16 cellular contexts compared by ENCODE assay signal in genomic region chr2:156553714-156554442, GRCh38.
"Had no signal": no experiment of that assay in that cellular context is flagged by ENCODE, and none has a peak within 500 bp of the region (broad histone marks: within the 10 kb centered on the region; RNA-seq: fewer than 3 reads in every experiment).

No MANE protein-coding gene starts in this region.

- ATAC-seq: activated CD4-positive, alpha-beta T cell treated with anti-CD3 and anti-CD28 coated beads for 36 hours; activated CD8-positive, alpha-beta memory T cell treated with anti-CD3 and anti-CD28 coated beads, Interleukin-2, amount 10 ng/mL, durations not matched to agents 7 days and 5 days; activated naive CD4-positive, alpha-beta T cell treated with anti-CD3 and anti-CD28 coated beads, Interleukin-2, amount 50 U/mL, for 72 hours; left colon; natural killer cell treated with Interleukin-12 subunit alpha and Interleukin-12 subunit beta and Interleukin-15 and Interleukin-18, amount 100 ng/mL, for 72 hours; WTC11 had no signal

- H3K27ac ChIP-seq: spleen, thoracic aorta, upper lobe of left lung had no signal

- H3K27me3 ChIP-seq: spleen, upper lobe of left lung had no signal

- H3K4me1 ChIP-seq: spleen, upper lobe of left lung had no signal

- H3K9me3 ChIP-seq: spleen, thoracic aorta, upper lobe of left lung had no signal

- H3K36me3 ChIP-seq: thoracic aorta had no signal

- H3K4me3 ChIP-seq: spleen, thoracic aorta, upper lobe of left lung had no signal

- DNase-seq: activated CD4-positive, alpha-beta memory T cell treated with anti-CD3 and anti-CD28 coated beads, Interleukin-2, amount 10 ng/mL, durations not matched to agents 7 days and 5 days; activated CD4-positive, alpha-beta T cell treated with anti-CD3 and anti-CD28 coated beads for 36 hours; activated CD8-positive, alpha-beta memory T cell treated with anti-CD3 and anti-CD28 coated beads, Interleukin-2, amount 10 ng/mL, durations not matched to agents 7 days and 5 days; aorta; effector CD4-positive, alpha-beta T cell; left colon; retina; spleen; stimulated activated CD4-positive, alpha-beta T cell treated with anti-CD3 and anti-CD28 coated beads, Interleukin-4, amount 100 ng/mL, for 24 hours; stimulated activated naive CD4-positive, alpha-beta T cell treated with Interleukin-2 at 50 U/mL for 16 hours; T1000; upper lobe of left lung had no signal
